ENCODE assay signal across 9 cellular contexts in the genomic region with DNA sequence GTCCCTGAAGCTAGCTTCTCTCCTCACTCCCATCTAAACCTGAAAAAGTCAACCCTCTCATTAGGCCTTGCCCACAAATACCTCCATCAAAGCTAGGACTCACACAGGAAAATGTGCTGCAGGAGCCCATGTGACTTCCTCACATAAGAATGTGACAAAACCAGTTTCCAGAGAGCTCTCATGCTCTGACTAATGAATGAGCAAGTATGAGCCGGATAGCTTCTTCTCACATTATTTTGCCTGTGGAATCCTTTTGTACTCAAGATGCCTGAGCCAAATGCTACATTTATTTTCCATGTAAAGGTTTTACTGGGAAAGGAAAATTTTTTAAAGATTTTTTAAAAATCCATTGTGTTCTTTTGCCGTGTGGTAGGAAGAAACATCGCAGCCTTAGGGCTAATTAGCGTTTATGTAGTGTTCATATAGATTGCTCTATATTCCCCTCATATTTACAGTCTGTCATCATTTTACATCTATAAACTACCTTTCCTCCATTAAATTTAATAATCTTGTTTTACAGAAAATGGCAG.
DNase-seq lines count a peak whose midpoint lies in the region; ATAC-seq and TF ChIP-seq lines count a peak whose summit lies in the region.
"Had no signal": no experiment of that assay in that cellular context is flagged by ENCODE, and none has a peak within 500 bp of the region (broad histone marks: within the 10 kb centered on the region; RNA-seq: fewer than 3 reads in every experiment).

No MANE protein-coding gene starts in this region.

- H3K36me3 ChIP-seq in kidney epithelial cell (ENCODE audit: control insufficient read depth, insufficient read depth, low read length): no peaks in the 10 kb centered on the region
- H3K36me3 ChIP-seq in A673 (ENCODE audit: insufficient read depth, low read length, poor library complexity, severe bottlenecking): no peaks in the 10 kb centered on the region
- H3K36me3 ChIP-seq: thoracic aorta had no signal

- POLR2A ChIA-PET in A673 (lab: Charles Lee; ENCODE audit: low non-redundant PET): no interaction called here

- H3K4me1 ChIP-seq in A673 (ENCODE audit: insufficient read depth, low read length, poor library complexity, severe bottlenecking): no peaks in the 10 kb centered on the region

- peaks cover 0 to 2% of the 10 kb centered on the region in 2 donors for H3K36me3 Mint-ChIP-seq in CD14-positive monocyte
- peaks cover 12% of the 10 kb centered on the region for H3K36me3 Mint-ChIP-seq in activated naive CD4-positive, alpha-beta T cell treated with anti-CD3 and anti-CD28 coated beads, Interleukin-2, amount 10 ng/mL, durations not matched to agents 7 days and 5 days

- no peak for ATAC-seq in HG03108 (IDR thresholded peaks at IDR 0.05; ENCODE audit: unreplicated experiment)
- ATAC-seq in GM19023 (IDR thresholded peaks at IDR 0.05; ENCODE audit: unreplicated experiment): no peak

- no peak overlapping the region for H3K27ac ChIP-seq in A673 (ENCODE audit: low read depth, low read length, poor library complexity, severe bottlenecking)
- H3K27ac ChIP-seq: thoracic aorta had no signal

- H3K27ac Mint-ChIP-seq in CD14-positive monocyte: no peak overlapping the region
- no peak overlapping the region for H3K27ac Mint-ChIP-seq in activated naive CD4-positive, alpha-beta T cell treated with anti-CD3 and anti-CD28 coated beads, Interleukin-2, amount 10 ng/mL, durations not matched to agents 7 days and 5 days

- H3K4me3 Mint-ChIP-seq in CD14-positive monocyte: no peak overlapping the region
- no peak overlapping the region for H3K4me3 Mint-ChIP-seq in activated naive CD4-positive, alpha-beta T cell treated with anti-CD3 and anti-CD28 coated beads, Interleukin-2, amount 10 ng/mL, durations not matched to agents 7 days and 5 days

- TF ChIP-seq CTCF in CD14-positive monocyte (IDR thresholded peaks at IDR 0.05): no peak
- no peak for TF ChIP-seq CTCF in kidney epithelial cell (IDR thresholded peaks at IDR 0.05; ENCODE audit: insufficient read depth, low read length, poor library complexity, severe bottlenecking)
- TF ChIP-seq CTCF in A673 (conservative IDR thresholded peaks at IDR 0.05; ENCODE audit: low read depth, low read length): no peak

- H3K27me3 Mint-ChIP-seq in CD14-positive monocyte (ENCODE audit: low read depth in 3 of 3): peaks cover 0 to 1% (median 0%) of the 10 kb centered on the region in 3 donors
- no peaks in the 10 kb centered on the region for H3K27me3 Mint-ChIP-seq in activated naive CD4-positive, alpha-beta T cell treated with anti-CD3 and anti-CD28 coated beads, Interleukin-2, amount 10 ng/mL, durations not matched to agents 7 days and 5 days

- peak; percentile 60 for DNase-seq in CD14-positive monocyte (ENCODE audit: low spot score)
- peak; percentile 95 for DNase-seq in M059J (ENCODE audit: low read depth)
- DNase-seq in activated naive CD4-positive, alpha-beta T cell treated with anti-CD3 and anti-CD28 coated beads, Interleukin-2, amount 10 ng/mL, durations not matched to agents 7 days and 5 days: peak; percentile 36
- DNase-seq in kidney epithelial cell (ENCODE audit: low read depth): peak; percentile 90
- no peak for DNase-seq in T-helper 9 cell
- no peak for DNase-seq in A673 (ENCODE audit: low spot score)

- H3K9me3 ChIP-seq in A673 (ENCODE audit: low read depth, low read length, poor library complexity, severe bottlenecking): no peaks in the 10 kb centered on the region
- H3K9me3 ChIP-seq: thoracic aorta had no signal

- intact Hi-C loops in CD14-positive monocyte (cut with micrococcal nuclease) (loop anchor here in 1 of 2 donors (5.0 kb wide), 1 partner anchor 33 kb away; no protein-coding TSS in a partner anchor), A673 (cut with micrococcal nuclease; ENCODE audit: unreplicated experiment) (loop anchor here (10.0 kb wide), 1 partner anchor 60 kb away; no protein-coding TSS in a partner anchor)

- CTCF ChIA-PET in activated naive CD4-positive, alpha-beta T cell treated with anti-CD3 and anti-CD28 coated beads, Interleukin-2, amount 10 ng/mL, durations not matched to agents 7 days and 5 days (lab: Charles Lee): interaction anchor here (1.7 kb wide), 1 partner anchor 11 kb away, joined by 9 read pairs; no protein-coding TSS in a partner anchor
- CTCF ChIA-PET in A673 (lab: Charles Lee): no interaction called here

- H3K4me3 ChIP-seq in kidney epithelial cell (ENCODE audit: low read depth, low read length): no peak overlapping the region
- no peak overlapping the region for H3K4me3 ChIP-seq in A673 (ENCODE audit: low read depth, low read length, poor library complexity, severe bottlenecking)
- H3K4me3 ChIP-seq: thoracic aorta had no signal

- no peaks in the 10 kb centered on the region for H3K27me3 ChIP-seq in kidney epithelial cell (ENCODE audit: control insufficient read depth, insufficient read depth, low read length)
- no peaks in the 10 kb centered on the region for H3K27me3 ChIP-seq in A673 (replicated peaks; ENCODE audit: insufficient read depth, low read depth, low read length, poor library complexity)

- H3K4me1 Mint-ChIP-seq in CD14-positive monocyte: peaks cover 17% of the 10 kb centered on the region
- H3K4me1 Mint-ChIP-seq in activated naive CD4-positive, alpha-beta T cell treated with anti-CD3 and anti-CD28 coated beads, Interleukin-2, amount 10 ng/mL, durations not matched to agents 7 days and 5 days: peaks cover 76% of the 10 kb centered on the region

- BruUV-seq in A673 (replicated peaks; lab: Mats Ljungman, UMichigan): no TSS peak

- H3K9me3 Mint-ChIP-seq in CD14-positive monocyte: peaks cover 0 to 5% (median 0%) of the 10 kb centered on the region in 7 donors
- H3K9me3 Mint-ChIP-seq in activated naive CD4-positive, alpha-beta T cell treated with anti-CD3 and anti-CD28 coated beads, Interleukin-2, amount 10 ng/mL, durations not matched to agents 7 days and 5 days: peaks cover 10% of the 10 kb centered on the region

Comparison
In these comparisons a context has a peak if more than half of its experiments do, and no peak if none do; other contexts are left out.
1. DNase-seq: peak in CD14-positive monocyte (single experiment), M059J (single experiment), activated naive CD4-positive, alpha-beta T cell treated with anti-CD3 and anti-CD28 coated beads, Interleukin-2, amount 10 ng/mL, durations not matched to agents 7 days and 5 days (single experiment) and kidney epithelial cell (single experiment); none in T-helper 9 cell (single experiment) and A673 (single experiment).